1 cellular context compared by ENCODE assay signal in the genomic region with DNA sequence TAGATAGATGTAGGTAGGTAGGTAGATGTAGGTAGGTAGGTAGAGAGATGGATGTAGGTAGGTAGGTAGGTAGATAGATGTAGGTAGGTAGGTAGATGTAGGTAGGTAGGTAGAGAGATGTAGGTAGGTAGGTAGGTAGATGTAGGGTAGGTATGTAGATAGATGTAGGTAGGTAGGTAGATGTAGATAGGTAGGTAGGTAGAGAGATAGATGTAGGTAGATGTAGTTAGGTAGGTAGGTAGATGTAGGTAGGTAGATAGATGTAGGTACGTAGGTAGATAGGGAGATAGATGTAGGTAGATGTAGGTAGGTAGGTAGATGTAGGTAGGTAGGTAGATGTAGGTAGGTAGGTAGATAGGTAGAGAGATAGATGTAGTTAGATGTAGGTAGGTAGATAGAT.
TF ChIP-seq lines count a peak whose summit lies in the region.

No MANE protein-coding gene starts in this region.

TF ChIP-seq in K562, 482 proteins besides CTCF, POLR2A, EP300 and RAD21:
- TF ChIP-seq ZNF384 (IDR thresholded peaks at IDR 0.05; ENCODE audit: low read depth, low read length): no peak
- no peak for TF ChIP-seq NCOA2 (IDR thresholded peaks at IDR 0.05; ENCODE audit: partially characterized antibody in 2 of 2)
- TF ChIP-seq, protein P1, sequence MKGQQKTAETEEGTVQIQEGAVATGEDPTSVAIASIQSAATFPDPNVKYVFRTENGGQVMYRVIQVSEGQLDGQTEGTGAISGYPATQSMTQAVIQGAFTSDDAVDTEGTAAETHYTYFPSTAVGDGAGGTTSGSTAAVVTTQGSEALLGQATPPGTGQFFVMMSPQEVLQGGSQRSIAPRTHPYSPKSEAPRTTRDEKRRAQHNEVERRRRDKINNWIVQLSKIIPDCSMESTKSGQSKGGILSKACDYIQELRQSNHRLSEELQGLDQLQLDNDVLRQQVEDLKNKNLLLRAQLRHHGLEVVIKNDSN (CRISPR knock-in tag; IDR thresholded peaks at IDR 0.05): no peak
- no peak for TF ChIP-seq PHB2 (IDR thresholded peaks at IDR 0.05; ENCODE audit: low read depth)
- TF ChIP-seq DNMT1 (IDR thresholded peaks at IDR 0.05): no peak
- TF ChIP-seq CBX3 (IDR thresholded peaks at IDR 0.05; ENCODE audit: borderline replicate concordance in 1 of 2, low read length in 2 of 2): no peak
- TF ChIP-seq, protein P2, sequence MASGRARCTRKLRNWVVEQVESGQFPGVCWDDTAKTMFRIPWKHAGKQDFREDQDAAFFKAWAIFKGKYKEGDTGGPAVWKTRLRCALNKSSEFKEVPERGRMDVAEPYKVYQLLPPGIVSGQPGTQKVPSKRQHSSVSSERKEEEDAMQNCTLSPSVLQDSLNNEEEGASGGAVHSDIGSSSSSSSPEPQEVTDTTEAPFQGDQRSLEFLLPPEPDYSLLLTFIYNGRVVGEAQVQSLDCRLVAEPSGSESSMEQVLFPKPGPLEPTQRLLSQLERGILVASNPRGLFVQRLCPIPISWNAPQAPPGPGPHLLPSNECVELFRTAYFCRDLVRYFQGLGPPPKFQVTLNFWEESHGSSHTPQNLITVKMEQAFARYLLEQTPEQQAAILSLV (tag; IDR thresholded peaks at IDR 0.05): 0 out of 2 replicates have a peak, but pooled peaks have one; percentile 25
- TF ChIP-seq ZNF165 (CRISPR knock-in tag; IDR thresholded peaks at IDR 0.05; ENCODE audit: borderline replicate concordance): no peak
- TF ChIP-seq, protein P3, sequence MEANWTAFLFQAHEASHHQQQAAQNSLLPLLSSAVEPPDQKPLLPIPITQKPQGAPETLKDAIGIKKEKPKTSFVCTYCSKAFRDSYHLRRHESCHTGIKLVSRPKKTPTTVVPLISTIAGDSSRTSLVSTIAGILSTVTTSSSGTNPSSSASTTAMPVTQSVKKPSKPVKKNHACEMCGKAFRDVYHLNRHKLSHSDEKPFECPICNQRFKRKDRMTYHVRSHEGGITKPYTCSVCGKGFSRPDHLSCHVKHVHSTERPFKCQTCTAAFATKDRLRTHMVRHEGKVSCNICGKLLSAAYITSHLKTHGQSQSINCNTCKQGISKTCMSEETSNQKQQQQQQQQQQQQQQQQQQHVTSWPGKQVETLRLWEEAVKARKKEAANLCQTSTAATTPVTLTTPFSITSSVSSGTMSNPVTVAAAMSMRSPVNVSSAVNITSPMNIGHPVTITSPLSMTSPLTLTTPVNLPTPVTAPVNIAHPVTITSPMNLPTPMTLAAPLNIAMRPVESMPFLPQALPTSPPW (CRISPR knock-in tag; IDR thresholded peaks at IDR 0.05): no peak
- TF ChIP-seq ZFX (CRISPR knock-in tag; IDR thresholded peaks at IDR 0.05): no peak
- no peak for TF ChIP-seq KLF16 (IDR thresholded peaks at IDR 0.05)
- TF ChIP-seq, protein P4, sequence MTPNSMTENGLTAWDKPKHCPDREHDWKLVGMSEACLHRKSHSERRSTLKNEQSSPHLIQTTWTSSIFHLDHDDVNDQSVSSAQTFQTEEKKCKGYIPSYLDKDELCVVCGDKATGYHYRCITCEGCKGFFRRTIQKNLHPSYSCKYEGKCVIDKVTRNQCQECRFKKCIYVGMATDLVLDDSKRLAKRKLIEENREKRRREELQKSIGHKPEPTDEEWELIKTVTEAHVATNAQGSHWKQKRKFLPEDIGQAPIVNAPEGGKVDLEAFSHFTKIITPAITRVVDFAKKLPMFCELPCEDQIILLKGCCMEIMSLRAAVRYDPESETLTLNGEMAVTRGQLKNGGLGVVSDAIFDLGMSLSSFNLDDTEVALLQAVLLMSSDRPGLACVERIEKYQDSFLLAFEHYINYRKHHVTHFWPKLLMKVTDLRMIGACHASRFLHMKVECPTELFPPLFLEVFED (CRISPR knock-in tag; conservative IDR thresholded peaks at IDR 0.05): peak; percentile 95
- TF ChIP-seq ZFP36 (IDR thresholded peaks at IDR 0.05; ENCODE audit: low read depth, low read length, partially characterized antibody): no peak
- TF ChIP-seq PRMT5 (CRISPR knock-in tag; IDR thresholded peaks at IDR 0.05): no peak
- TF ChIP-seq, protein P5, sequence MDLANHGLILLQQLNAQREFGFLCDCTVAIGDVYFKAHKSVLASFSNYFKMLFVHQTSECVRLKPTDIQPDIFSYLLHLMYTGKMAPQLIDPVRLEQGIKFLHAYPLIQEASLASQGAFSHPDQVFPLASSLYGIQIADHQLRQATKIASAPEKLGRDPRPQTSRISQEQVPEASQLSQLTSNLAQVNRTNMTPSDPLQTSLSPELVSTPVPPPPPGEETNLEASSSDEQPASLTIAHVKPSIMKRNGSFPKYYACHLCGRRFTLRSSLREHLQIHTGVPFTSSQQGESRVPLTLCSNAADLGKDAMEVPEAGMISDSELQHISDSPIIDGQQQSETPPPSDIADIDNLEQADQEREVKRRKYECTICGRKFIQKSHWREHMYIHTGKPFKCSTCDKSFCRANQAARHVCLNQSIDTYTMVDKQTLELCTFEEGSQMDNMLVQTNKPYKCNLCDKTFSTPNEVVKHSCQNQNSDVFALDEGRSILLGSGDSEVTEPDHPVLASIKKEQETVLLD (IDR thresholded peaks at IDR 0.05): peak; percentile 57; the same call in 1 of the 2 replicates
- TF ChIP-seq CBX5 (IDR thresholded peaks at IDR 0.05; ENCODE audit: borderline replicate concordance, low read depth): no peak
- peak; percentile 95 for TF ChIP-seq CREBBP (IDR thresholded peaks at IDR 0.05; ENCODE audit: low read depth, low read length)
- no peak for TF ChIP-seq ZBTB1 (CRISPR knock-in tag; IDR thresholded peaks at IDR 0.05; ENCODE audit: borderline replicate concordance, low read depth)
- no peak for TF ChIP-seq ZNF766 (CRISPR knock-in tag; conservative IDR thresholded peaks at IDR 0.05)
- TF ChIP-seq, protein P6, sequence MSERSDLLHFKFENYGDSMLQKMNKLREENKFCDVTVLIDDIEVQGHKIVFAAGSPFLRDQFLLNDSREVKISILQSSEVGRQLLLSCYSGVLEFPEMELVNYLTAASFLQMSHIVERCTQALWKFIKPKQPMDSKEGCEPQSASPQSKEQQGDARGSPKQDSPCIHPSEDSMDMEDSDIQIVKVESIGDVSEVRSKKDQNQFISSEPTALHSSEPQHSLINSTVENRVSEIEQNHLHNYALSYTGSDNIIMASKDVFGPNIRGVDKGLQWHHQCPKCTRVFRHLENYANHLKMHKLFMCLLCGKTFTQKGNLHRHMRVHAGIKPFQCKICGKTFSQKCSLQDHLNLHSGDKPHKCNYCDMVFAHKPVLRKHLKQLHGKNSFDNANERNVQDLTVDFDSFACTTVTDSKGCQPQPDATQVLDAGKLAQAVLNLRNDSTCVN (CRISPR knock-in tag; IDR thresholded peaks at IDR 0.05): peak; percentile 95
- peak; percentile 93 for TF ChIP-seq ELF4 (CRISPR knock-in tag; IDR thresholded peaks at IDR 0.05)
- peak; percentile 39; the same call in 1 of the 2 replicates for TF ChIP-seq EHMT2 (IDR thresholded peaks at IDR 0.05)
- TF ChIP-seq, protein P7, sequence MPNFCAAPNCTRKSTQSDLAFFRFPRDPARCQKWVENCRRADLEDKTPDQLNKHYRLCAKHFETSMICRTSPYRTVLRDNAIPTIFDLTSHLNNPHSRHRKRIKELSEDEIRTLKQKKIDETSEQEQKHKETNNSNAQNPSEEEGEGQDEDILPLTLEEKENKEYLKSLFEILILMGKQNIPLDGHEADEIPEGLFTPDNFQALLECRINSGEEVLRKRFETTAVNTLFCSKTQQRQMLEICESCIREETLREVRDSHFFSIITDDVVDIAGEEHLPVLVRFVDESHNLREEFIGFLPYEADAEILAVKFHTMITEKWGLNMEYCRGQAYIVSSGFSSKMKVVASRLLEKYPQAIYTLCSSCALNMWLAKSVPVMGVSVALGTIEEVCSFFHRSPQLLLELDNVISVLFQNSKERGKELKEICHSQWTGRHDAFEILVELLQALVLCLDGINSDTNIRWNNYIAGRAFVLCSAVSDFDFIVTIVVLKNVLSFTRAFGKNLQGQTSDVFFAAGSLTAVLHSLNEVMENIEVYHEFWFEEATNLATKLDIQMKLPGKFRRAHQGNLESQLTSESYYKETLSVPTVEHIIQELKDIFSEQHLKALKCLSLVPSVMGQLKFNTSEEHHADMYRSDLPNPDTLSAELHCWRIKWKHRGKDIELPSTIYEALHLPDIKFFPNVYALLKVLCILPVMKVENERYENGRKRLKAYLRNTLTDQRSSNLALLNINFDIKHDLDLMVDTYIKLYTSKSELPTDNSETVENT (CRISPR knock-in tag; IDR thresholded peaks at IDR 0.05): 0 out of 2 replicates have a peak, but pooled peaks have one; percentile 12
- TF ChIP-seq, protein P8, sequence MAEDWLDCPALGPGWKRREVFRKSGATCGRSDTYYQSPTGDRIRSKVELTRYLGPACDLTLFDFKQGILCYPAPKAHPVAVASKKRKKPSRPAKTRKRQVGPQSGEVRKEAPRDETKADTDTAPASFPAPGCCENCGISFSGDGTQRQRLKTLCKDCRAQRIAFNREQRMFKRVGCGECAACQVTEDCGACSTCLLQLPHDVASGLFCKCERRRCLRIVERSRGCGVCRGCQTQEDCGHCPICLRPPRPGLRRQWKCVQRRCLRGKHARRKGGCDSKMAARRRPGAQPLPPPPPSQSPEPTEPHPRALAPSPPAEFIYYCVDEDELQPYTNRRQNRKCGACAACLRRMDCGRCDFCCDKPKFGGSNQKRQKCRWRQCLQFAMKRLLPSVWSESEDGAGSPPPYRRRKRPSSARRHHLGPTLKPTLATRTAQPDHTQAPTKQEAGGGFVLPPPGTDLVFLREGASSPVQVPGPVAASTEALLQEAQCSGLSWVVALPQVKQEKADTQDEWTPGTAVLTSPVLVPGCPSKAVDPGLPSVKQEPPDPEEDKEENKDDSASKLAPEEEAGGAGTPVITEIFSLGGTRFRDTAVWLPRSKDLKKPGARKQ (CRISPR knock-in tag; IDR thresholded peaks at IDR 0.05): no peak
- TF ChIP-seq, protein P9, sequence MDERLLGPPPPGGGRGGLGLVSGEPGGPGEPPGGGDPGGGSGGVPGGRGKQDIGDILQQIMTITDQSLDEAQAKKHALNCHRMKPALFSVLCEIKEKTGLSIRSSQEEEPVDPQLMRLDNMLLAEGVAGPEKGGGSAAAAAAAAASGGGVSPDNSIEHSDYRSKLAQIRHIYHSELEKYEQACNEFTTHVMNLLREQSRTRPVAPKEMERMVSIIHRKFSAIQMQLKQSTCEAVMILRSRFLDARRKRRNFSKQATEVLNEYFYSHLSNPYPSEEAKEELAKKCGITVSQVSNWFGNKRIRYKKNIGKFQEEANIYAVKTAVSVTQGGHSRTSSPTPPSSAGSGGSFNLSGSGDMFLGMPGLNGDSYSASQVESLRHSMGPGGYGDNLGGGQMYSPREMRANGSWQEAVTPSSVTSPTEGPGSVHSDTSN (CRISPR knock-in tag; IDR thresholded peaks at IDR 0.05; ENCODE audit: low read depth): no peak
- TF ChIP-seq, protein P9 (tag; conservative IDR thresholded peaks at IDR 0.05; ENCODE audit: low read depth): no peak
- no peak for TF ChIP-seq SAP30 (IDR thresholded peaks at IDR 0.05; ENCODE audit: borderline replicate concordance, insufficient read depth, low read depth, low read length, poor library complexity, severe bottlenecking)
- TF ChIP-seq, protein P10, sequence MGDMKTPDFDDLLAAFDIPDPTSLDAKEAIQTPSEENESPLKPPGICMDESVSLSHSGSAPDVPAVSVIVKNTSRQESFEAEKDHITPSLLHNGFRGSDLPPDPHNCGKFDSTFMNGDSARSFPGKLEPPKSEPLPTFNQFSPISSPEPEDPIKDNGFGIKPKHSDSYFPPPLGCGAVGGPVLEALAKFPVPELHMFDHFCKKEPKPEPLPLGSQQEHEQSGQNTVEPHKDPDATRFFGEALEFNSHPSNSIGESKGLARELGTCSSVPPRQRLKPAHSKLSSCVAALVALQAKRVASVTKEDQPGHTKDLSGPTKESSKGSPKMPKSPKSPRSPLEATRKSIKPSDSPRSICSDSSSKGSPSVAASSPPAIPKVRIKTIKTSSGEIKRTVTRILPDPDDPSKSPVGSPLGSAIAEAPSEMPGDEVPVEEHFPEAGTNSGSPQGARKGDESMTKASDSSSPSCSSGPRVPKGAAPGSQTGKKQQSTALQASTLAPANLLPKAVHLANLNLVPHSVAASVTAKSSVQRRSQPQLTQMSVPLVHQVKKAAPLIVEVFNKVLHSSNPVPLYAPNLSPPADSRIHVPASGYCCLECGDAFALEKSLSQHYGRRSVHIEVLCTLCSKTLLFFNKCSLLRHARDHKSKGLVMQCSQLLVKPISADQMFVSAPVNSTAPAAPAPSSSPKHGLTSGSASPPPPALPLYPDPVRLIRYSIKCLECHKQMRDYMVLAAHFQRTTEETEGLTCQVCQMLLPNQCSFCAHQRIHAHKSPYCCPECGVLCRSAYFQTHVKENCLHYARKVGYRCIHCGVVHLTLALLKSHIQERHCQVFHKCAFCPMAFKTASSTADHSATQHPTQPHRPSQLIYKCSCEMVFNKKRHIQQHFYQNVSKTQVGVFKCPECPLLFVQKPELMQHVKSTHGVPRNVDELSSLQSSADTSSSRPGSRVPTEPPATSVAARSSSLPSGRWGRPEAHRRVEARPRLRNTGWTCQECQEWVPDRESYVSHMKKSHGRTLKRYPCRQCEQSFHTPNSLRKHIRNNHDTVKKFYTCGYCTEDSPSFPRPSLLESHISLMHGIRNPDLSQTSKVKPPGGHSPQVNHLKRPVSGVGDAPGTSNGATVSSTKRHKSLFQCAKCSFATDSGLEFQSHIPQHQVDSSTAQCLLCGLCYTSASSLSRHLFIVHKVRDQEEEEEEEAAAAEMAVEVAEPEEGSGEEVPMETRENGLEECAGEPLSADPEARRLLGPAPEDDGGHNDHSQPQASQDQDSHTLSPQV (IDR thresholded peaks at IDR 0.05): no peak
- no peak for TF ChIP-seq RCOR1 (IDR thresholded peaks at IDR 0.05; ENCODE audit: borderline replicate concordance in 1 of 2, low read depth in 2 of 2, low read length in 2 of 2)
- TF ChIP-seq OTX1 (CRISPR knock-in tag; IDR thresholded peaks at IDR 0.05): peak; percentile 99
- TF ChIP-seq HDAC1 (IDR thresholded peaks at IDR 0.05): peak in 1 of 2 experiments; percentile 30; a peak in 1 of 4 replicates
- no peak for TF ChIP-seq JUNB (CRISPR knock-in tag; conservative IDR thresholded peaks at IDR 0.05)
- no peak for TF ChIP-seq TGIF2 (CRISPR knock-in tag; IDR thresholded peaks at IDR 0.05)
- TF ChIP-seq MEF2A (IDR thresholded peaks at IDR 0.05; ENCODE audit: control insufficient read depth, low read depth, low read length): no peak
- TF ChIP-seq MXI1 (IDR thresholded peaks at IDR 0.05; ENCODE audit: low read depth, low read length): no peak
- no peak for TF ChIP-seq ASH1L (IDR thresholded peaks at IDR 0.05; ENCODE audit: borderline replicate concordance, low read depth, partially characterized antibody)
- peak; percentile 90 for TF ChIP-seq ZEB2 (IDR thresholded peaks at IDR 0.05)
- 0 out of 2 replicates have a peak, but pooled peaks have one; percentile 40 for TF ChIP-seq ZNF436 (CRISPR knock-in tag; IDR thresholded peaks at IDR 0.05)
- TF ChIP-seq, protein P11, sequence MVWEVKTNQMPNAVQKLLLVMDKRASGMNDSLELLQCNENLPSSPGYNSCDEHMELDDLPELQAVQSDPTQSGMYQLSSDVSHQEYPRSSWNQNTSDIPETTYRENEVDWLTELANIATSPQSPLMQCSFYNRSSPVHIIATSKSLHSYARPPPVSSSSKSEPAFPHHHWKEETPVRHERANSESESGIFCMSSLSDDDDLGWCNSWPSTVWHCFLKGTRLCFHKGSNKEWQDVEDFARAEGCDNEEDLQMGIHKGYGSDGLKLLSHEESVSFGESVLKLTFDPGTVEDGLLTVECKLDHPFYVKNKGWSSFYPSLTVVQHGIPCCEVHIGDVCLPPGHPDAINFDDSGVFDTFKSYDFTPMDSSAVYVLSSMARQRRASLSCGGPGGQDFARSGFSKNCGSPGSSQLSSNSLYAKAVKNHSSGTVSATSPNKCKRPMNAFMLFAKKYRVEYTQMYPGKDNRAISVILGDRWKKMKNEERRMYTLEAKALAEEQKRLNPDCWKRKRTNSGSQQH (CRISPR knock-in tag; IDR thresholded peaks at IDR 0.05): peak; percentile 89; the same call in 1 of the 2 replicates
TF ChIP-seq in K562: peak in this region for 13.
